In the genomic region with DNA sequence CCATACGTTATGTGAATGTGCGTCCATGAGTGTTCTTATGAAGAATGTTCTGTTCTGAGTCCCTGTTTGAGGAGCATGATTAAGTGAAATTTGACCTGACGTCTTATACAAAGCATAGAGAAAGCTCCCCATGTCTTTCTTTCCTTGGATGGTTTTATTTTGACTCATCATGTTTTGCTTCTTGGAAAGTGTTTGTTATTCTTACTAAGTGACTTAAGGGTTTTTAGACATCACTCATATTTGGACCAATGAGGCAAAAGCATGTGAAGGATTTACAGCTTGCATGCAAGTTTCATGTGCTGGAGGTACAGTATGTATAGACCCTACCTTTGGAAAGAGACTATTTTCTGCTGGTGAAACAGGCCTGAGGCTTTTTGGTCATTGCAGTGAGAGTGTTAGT, we compare ENCODE assay signal across 14 cellular contexts. TPM values are rescaled to one million over a fixed set of nuclear protein-coding genes. Genes with fewer than 3 reads are reported as not detected.
A peak's percentile ranks its signal among the peaks of the same experiment; 100 is the strongest.
DNase-seq lines count a peak whose midpoint lies in the region; ATAC-seq, FAIRE-seq and TF ChIP-seq lines count a peak whose summit lies in the region.
"Had no signal": no experiment of that assay in that cellular context is flagged by ENCODE, and none has a peak within 500 bp of the region (broad histone marks: within the 10 kb centered on the region; RNA-seq: fewer than 3 reads in every experiment).

No MANE protein-coding gene starts in this region.

- H3K27me3 ChIP-seq in AG04450 (ENCODE audit: control insufficient read depth, insufficient read depth, low read length) (no peaks in the 10 kb centered on the region), astrocyte (ENCODE audit: insufficient read depth, low read length) (no peaks in the 10 kb centered on the region), ovary (no peaks in the 10 kb centered on the region)

- POLR2A ChIA-PET in AG04450 (lab: Yijun Ruan, JAX) = interaction anchor here (0.9 to 1.1 kb wide), 2 partner anchors 14 to 604 kb away, joined by 3 read pairs; no protein-coding TSS in a partner anchor

- no peak overlapping the region for H3K27ac ChIP-seq in AG04450 (ENCODE audit: low read depth, low read length)
- H3K27ac ChIP-seq in astrocyte (ENCODE audit: low read depth, low read length) = peak overlapping the region; percentile 32
- H3K27ac ChIP-seq in ovary = no peak overlapping the region

- peak overlapping the region; percentile 48 for H3K4me2 ChIP-seq in astrocyte (ENCODE audit: low read length)

- 59 to 80% (median 69%) methylated on average over 3 of the region's 3 CpGs for whole genome bisulfite sequencing in ovary, 3 donors

- TF ChIP-seq CTCF in AG04450 (IDR thresholded peaks at IDR 0.05; ENCODE audit: low read depth, low read length) (no peak), HFF-Myc (IDR thresholded peaks at IDR 0.05; ENCODE audit: low read depth, low read length, missing control alignments) (no peak), astrocyte (IDR thresholded peaks at IDR 0.05; ENCODE audit: insufficient read depth, low read depth, low read length) (no peak), ovary (IDR thresholded peaks at IDR 0.05) (no peak)

- CTCF ChIA-PET in AG04450 (lab: Charles Lee) = interaction anchor here (1.4 to 2.1 kb wide), 3 partner anchors 20 to 1199 kb away, joined by 3 to 5 read pairs (median 4); no protein-coding TSS in a partner anchor

- ATAC-seq in Right ventricle myocardium inferior = no peak
- ATAC-seq: left colon had no signal

- H3K36me3 Mint-ChIP-seq in astrocyte (ENCODE audit: low read depth, unreplicated experiment) = no peaks in the 10 kb centered on the region

- DNase-seq in AG04450 (ENCODE audit: low read depth, low spot score) = peak; percentile 79
- DNase-seq in HFF-Myc (ENCODE audit: extremely low read depth, low read depth) = peak; percentile 65
- peak; percentile 94 for DNase-seq in astrocyte (ENCODE audit: low read depth)
- DNase-seq in hepatic stellate cell (ENCODE audit: low spot score) = peak; percentile 50
- no peak for DNase-seq in ovary
- DNase-seq in Right ventricle myocardium inferior (ENCODE audit: missing footprints) = no peak
- no peak for DNase-seq in NOMO-1 (lab: John Stamatoyannopoulos, UW; ENCODE audit: unreplicated experiment in 2 of 2)
- DNase-seq in SHP77 treated with DMSO at 0.1 percent for 48 hours (lab: John Stamatoyannopoulos, UW) = no peak
- DNase-seq: amygdala; CD4-positive, alpha-beta T cell; left colon; NCI-H1436; occipital lobe had no signal

- no peak overlapping the region for H3K4me3 Mint-ChIP-seq in astrocyte (ENCODE audit: unreplicated experiment)
- H3K4me3 Mint-ChIP-seq: CD4-positive, alpha-beta T cell had no signal

- no peaks in the 10 kb centered on the region for H3K9me3 ChIP-seq in AG04450 (ENCODE audit: control insufficient read depth, insufficient read depth, low read length)
- H3K9me3 ChIP-seq in astrocyte (ENCODE audit: insufficient read depth, low read depth, low read length) = no peaks in the 10 kb centered on the region
- no peaks in the 10 kb centered on the region for H3K9me3 ChIP-seq in ovary

- intact Hi-C loops in ovary (cut with DNase I) (no loop called here), Right ventricle myocardium inferior (cut with DNase I) (no loop called here)

- H3K4me3 ChIP-seq in AG04450 (ENCODE audit: low read depth, low read length) (no peak overlapping the region), HFF-Myc (replicated peaks; ENCODE audit: low read depth, low read length) (no peak overlapping the region), astrocyte (ENCODE audit: insufficient read depth, low read depth, low read length) (no peak overlapping the region), ovary (no peak overlapping the region)

- H3K9ac ChIP-seq in astrocyte (ENCODE audit: low read length) = no peak overlapping the region

- H2AFZ ChIP-seq in astrocyte (ENCODE audit: low read depth, low read length) = no peak overlapping the region

- H3K4me1 ChIP-seq in astrocyte (ENCODE audit: insufficient read depth, low read length) (peaks cover 8% of the 10 kb centered on the region), ovary (ENCODE audit: insufficient read depth) (peaks cover 2% of the 10 kb centered on the region)

- H3K36me3 ChIP-seq in astrocyte (ENCODE audit: insufficient read depth, low read length) (no peaks in the 10 kb centered on the region), ovary (no peaks in the 10 kb centered on the region)

- no peaks in the 10 kb centered on the region for H3K9me3 Mint-ChIP-seq in astrocyte (ENCODE audit: unreplicated experiment)
- H3K9me3 Mint-ChIP-seq: CD4-positive, alpha-beta T cell had no signal

- H3K4me1 Mint-ChIP-seq in astrocyte (ENCODE audit: low read depth, unreplicated experiment) = peaks cover 12% of the 10 kb centered on the region

- H4K20me1 ChIP-seq in astrocyte (ENCODE audit: insufficient read depth, low read length) = no peaks in the 10 kb centered on the region

- TF ChIP-seq POLR2A in ovary (IDR thresholded peaks at IDR 0.05) = no peak

- H3K27ac Mint-ChIP-seq in astrocyte (ENCODE audit: unreplicated experiment) = peak overlapping the region; percentile 42
- H3K27ac Mint-ChIP-seq: CD4-positive, alpha-beta T cell had no signal

- no peaks in the 10 kb centered on the region for H3K27me3 Mint-ChIP-seq in astrocyte (ENCODE audit: low read depth, unreplicated experiment)

- no peak for TF ChIP-seq EP300 in ovary (IDR thresholded peaks at IDR 0.05)

- peak; percentile 72 for FAIRE-seq in astrocyte (lab: Jason Lieb, UNC)
- FAIRE-seq: endometrium had no signal

- H3K79me2 ChIP-seq in astrocyte (ENCODE audit: insufficient read depth, low read length) = no peaks in the 10 kb centered on the region

RNA-seq across cellular contexts. Expression of gene ZEB2, which starts 33.5 kb away (rescaled TPM):
- 36.1 and 41.7 TPM in 2 replicates for polyA plus RNA-seq in AG04450 (2011; rRNA removed)
- 89.1 and 122 TPM in 2 replicates for polyA minus RNA-seq in AG04450 (2011; rRNA and poly(A)+ RNA removed)
- total RNA-seq in astrocyte = 84.9 and 90.9 TPM in 2 replicates
- 100 to 1,000 TPM in 6 of 7 donors, 10 to 100 TPM in 1; 55.3 to 250 (median 186) TPM for total RNA-seq in ovary
- 10 to 100 TPM; 57.0 to 84.8 TPM for polyA plus RNA-seq in ovary
- 89.0 TPM for total RNA-seq in Right ventricle myocardium inferior

Comparison
In these comparisons a context has a peak if more than half of its experiments do, and no peak if none do; other contexts are left out.
1. DNase-seq: peak in AG04450 (single experiment), HFF-Myc (single experiment), astrocyte (single experiment) and hepatic stellate cell (single experiment); none in ovary (0 of 5), Right ventricle myocardium inferior (single experiment), NOMO-1 (0 of 2) and SHP77 treated with DMSO at 0.1 percent for 48 hours (single experiment).